Comparison of ENCODE assay signal across 11 cellular contexts in the genomic region with DNA sequence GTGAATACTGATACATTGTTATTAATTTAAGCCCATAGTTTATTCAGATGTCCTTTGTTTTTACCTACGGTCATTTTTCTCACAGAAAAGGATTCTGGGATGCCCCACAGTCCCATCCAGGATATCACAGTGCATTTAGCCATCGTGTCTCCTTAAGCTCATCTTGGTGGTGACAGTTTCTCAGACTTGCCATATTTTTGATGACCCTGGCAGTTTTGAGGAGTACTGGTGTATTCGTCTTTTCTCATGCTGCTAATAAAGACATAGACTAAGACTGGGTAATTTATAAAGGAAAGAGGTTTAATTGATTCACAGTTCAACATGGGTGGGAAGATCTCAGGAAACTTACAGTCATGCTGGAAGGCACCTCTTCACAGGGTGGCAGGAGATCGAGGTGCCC.
"Had no signal": no experiment of that assay in that cellular context is flagged by ENCODE, and none has a peak within 500 bp of the region (broad histone marks: within the 10 kb centered on the region; RNA-seq: fewer than 3 reads in every experiment).

No MANE protein-coding gene starts in this region.

- H3K9me3 Mint-ChIP-seq: GM23338 had no signal

- H3K4me3 ChIP-seq: GM23248, GM23338, HAP-1 had no signal

- H3K27ac Mint-ChIP-seq: GM23338, H9, HFFc6 had no signal

- ATAC-seq: GM23338, HCT116 had no signal

- H3K36me3 ChIP-seq: HAP-1 had no signal

- H3K9me3 ChIP-seq: HAP-1 had no signal

- FAIRE-seq: H1, H54 had no signal

- H3K4me3 Mint-ChIP-seq: GM23338, H9, HFFc6 had no signal

- H3K4me1 ChIP-seq: HAP-1 had no signal

- H3K9ac ChIP-seq: GM23248 had no signal

- H3K4me1 Mint-ChIP-seq: GM23338, H9 had no signal

- H2AFZ ChIP-seq: GM23248, GM23338 had no signal

- H3K27ac ChIP-seq: GM23248 had no signal

- H3K4me2 ChIP-seq: GM23338 had no signal

- DNase-seq: GM23248, GOT3, H7, H9, HCEC 1CT, HFFc6 had no signal
